In the genomic region with DNA sequence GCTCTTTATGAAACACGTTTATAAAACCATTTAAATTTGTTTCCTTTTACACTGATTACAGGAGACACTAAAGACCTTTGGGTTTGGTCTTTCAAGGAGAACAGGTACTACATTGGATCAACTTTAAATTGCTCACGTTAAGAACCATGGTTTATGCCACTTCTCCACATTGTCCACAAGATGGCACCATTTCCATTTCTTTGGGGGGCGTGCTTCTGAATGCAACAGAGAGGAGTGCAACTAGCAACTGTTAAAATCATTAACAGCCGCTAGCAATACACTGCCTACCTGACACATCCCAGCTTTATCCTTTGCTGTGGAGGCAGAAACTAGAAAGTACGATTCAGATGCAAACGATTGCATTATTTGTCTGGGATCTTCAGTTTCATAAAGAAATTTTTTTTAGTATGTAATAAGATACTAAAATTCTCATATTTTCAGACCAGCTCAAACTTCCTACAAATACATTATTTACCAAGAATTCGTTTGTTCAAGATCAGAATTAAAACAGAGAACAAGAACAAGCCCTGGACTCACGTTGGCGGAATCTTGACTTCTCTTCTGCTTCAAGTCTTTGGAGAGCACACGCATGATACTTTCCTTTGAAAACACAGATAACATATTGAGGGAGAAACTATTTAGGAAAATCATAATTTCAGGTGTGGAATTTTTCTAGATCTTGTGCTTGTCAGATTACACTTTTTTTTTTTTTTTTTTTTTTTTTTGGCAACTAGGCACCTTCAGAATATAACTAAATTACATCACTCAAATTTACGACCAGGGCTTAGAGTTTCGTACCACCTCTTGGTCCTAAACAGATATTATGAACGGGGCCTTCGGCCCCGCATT, we compare ENCODE assay signal across 8 cellular contexts. TPM values are rescaled to one million over a fixed set of nuclear protein-coding genes. Genes with fewer than 3 reads are reported as not detected.
A peak's percentile ranks its signal among the peaks of the same experiment; 100 is the strongest.
DNase-seq lines count a peak whose midpoint lies in the region; ATAC-seq and TF ChIP-seq lines count a peak whose summit lies in the region.

No MANE protein-coding gene starts in this region.

- H3K4me3 ChIP-seq in GM12865 (ENCODE audit: low read depth, low read length) (peak overlapping the region; percentile 53), SJSA1 (peak overlapping the region; percentile 38), trophoblast cell (ENCODE audit: low read depth, low read length) (peak overlapping the region; percentile 71)

- no peaks in the 10 kb centered on the region for H3K27me3 ChIP-seq in SJSA1 (replicated peaks)
- peaks cover 17% of the 10 kb centered on the region for H3K27me3 ChIP-seq in trophoblast cell (ENCODE audit: insufficient read depth, low read length)

- no peak overlapping the region for H4K12ac ChIP-seq in trophoblast cell (ENCODE audit: low read depth, low read length)

- peaks cover 46% of the 10 kb centered on the region for H3K4me1 Mint-ChIP-seq in activated naive CD4-positive, alpha-beta T cell treated with anti-CD3 and anti-CD28 coated beads, Interleukin-2, amount 50 U/mL, for 24 hours

- H2BK120ac ChIP-seq in trophoblast cell (ENCODE audit: insufficient read depth, low read length, poor library complexity), result no peak overlapping the region

- ATAC-seq in HG02623 (IDR thresholded peaks at IDR 0.05; ENCODE audit: unreplicated experiment), result peak; percentile 59

- peak; percentile 85 for DNase-seq in GM12865 (ENCODE audit: low read depth)
- DNase-seq in NAMALWA (ENCODE audit: low spot score), result peak; percentile 87
- peak; percentile 54 to 55 for DNase-seq in SJSA1 (ENCODE audit: low read depth in 1 of 2, low spot score in 2 of 2)
- DNase-seq in glomerular visceral epithelial cell (ENCODE audit: extremely low spot score), result peak; percentile 84
- peak; percentile 52 to 97 for DNase-seq in trophoblast cell
- DNase-seq in mesenteric fat pad (ENCODE audit: low spot score), result no peak

- no CpG with 5 or more reads among the region's 15 CpGs for WGBS in trophoblast cell (ENCODE audit: extremely low coverage, insufficient coverage, insufficient read length)

- H3K27me3 Mint-ChIP-seq in activated naive CD4-positive, alpha-beta T cell treated with anti-CD3 and anti-CD28 coated beads, Interleukin-2, amount 50 U/mL, for 24 hours, result peaks cover 56% of the 10 kb centered on the region

- peak overlapping the region; percentile 92 for H3K4me3 Mint-ChIP-seq in activated naive CD4-positive, alpha-beta T cell treated with anti-CD3 and anti-CD28 coated beads, Interleukin-2, amount 50 U/mL, for 24 hours

- H3K36me3 ChIP-seq in SJSA1 (no peaks in the 10 kb centered on the region), trophoblast cell (ENCODE audit: control insufficient read depth in 1 of 2, insufficient read depth in 2 of 2, low read length in 2 of 2) (no peaks in the 10 kb centered on the region)

- no peak overlapping the region for H3K18ac ChIP-seq in trophoblast cell (ENCODE audit: low read length)

- H3K4ac ChIP-seq in trophoblast cell (ENCODE audit: low read depth, low read length), result no peak overlapping the region

- no peak overlapping the region for H4K91ac ChIP-seq in trophoblast cell (ENCODE audit: low read depth, low read length)

- no peak overlapping the region for H3K9ac ChIP-seq in trophoblast cell (ENCODE audit: low read length)

- no peaks in the 10 kb centered on the region for H3K79me1 ChIP-seq in trophoblast cell (ENCODE audit: low read length)

- no peaks in the 10 kb centered on the region for H3K9me3 Mint-ChIP-seq in activated naive CD4-positive, alpha-beta T cell treated with anti-CD3 and anti-CD28 coated beads, Interleukin-2, amount 50 U/mL, for 24 hours

- peak overlapping the region; percentile 88 for H3K4me2 ChIP-seq in trophoblast cell (ENCODE audit: low read length)

- H3K23ac ChIP-seq in trophoblast cell (ENCODE audit: low read length), result no peak overlapping the region

- no peak overlapping the region for H3K27ac ChIP-seq in SJSA1
- H3K27ac ChIP-seq in trophoblast cell (ENCODE audit: low read depth, low read length), result no peak overlapping the region

- peak; percentile 71 for TF ChIP-seq CTCF in GM12865 (IDR thresholded peaks at IDR 0.05; ENCODE audit: insufficient read depth, low read depth, low read length, missing control alignments)

- H2AFZ ChIP-seq in trophoblast cell (ENCODE audit: insufficient read depth, low read length, poor library complexity), result no peak overlapping the region

- no peaks in the 10 kb centered on the region for H3K9me3 ChIP-seq in SJSA1 (replicated peaks)
- no peaks in the 10 kb centered on the region for H3K9me3 ChIP-seq in trophoblast cell (ENCODE audit: insufficient read depth, low read depth, low read length)

- no peak overlapping the region for H2BK5ac ChIP-seq in trophoblast cell (ENCODE audit: low read depth, low read length, poor library complexity)

- no peak overlapping the region for H4K8ac ChIP-seq in trophoblast cell (ENCODE audit: low read depth, low read length)

- H2AK5ac ChIP-seq in trophoblast cell (ENCODE audit: low read length), result no peak overlapping the region

- H3K4me1 ChIP-seq in SJSA1 (replicated peaks), result peaks cover 25% of the 10 kb centered on the region
- H3K4me1 ChIP-seq in trophoblast cell (ENCODE audit: control insufficient read depth in 1 of 2, insufficient read depth in 2 of 2, low read length in 2 of 2), result peaks cover 0 to 8% of the 10 kb centered on the region in 2 experiments

- H3K27ac Mint-ChIP-seq in activated naive CD4-positive, alpha-beta T cell treated with anti-CD3 and anti-CD28 coated beads, Interleukin-2, amount 50 U/mL, for 24 hours, result peak overlapping the region; percentile 70

- no peaks in the 10 kb centered on the region for H3K36me3 Mint-ChIP-seq in activated naive CD4-positive, alpha-beta T cell treated with anti-CD3 and anti-CD28 coated beads, Interleukin-2, amount 50 U/mL, for 24 hours

- H3K14ac ChIP-seq in trophoblast cell (ENCODE audit: low read length), result no peak overlapping the region

- no peaks in the 10 kb centered on the region for H3K79me2 ChIP-seq in trophoblast cell (ENCODE audit: control insufficient read depth, insufficient read depth, low read length, poor library complexity)

- H2BK12ac ChIP-seq in trophoblast cell (ENCODE audit: low read length), result no peak overlapping the region

RNA-seq across cellular contexts. Expression of a gene that starts 0.7 kb away (rescaled TPM):
- not detected in 2 replicates for total RNA-seq in SJSA1 (2014; rRNA removed; shearing (Covaris generic))
- 0.01 and 0.03 TPM in 2 replicates for polyA plus RNA-seq in trophoblast cell (2013)
- not detected for total RNA-seq in mesenteric fat pad

RNA-seq across cellular contexts. Expression of a gene that starts 12.3 kb away (rescaled TPM):
- 111 and 136 TPM in 2 replicates for total RNA-seq in SJSA1 (2014; rRNA removed; shearing (Covaris generic))
- 78.1 and 79.4 TPM in 2 replicates for polyA plus RNA-seq in trophoblast cell (2013)
- total RNA-seq in mesenteric fat pad, result 20.5 TPM

RNA-seq across cellular contexts. Expression of a gene that starts 54.8 kb away (rescaled TPM):
- total RNA-seq in SJSA1 (2014; rRNA removed; shearing (Covaris generic)), result 0.08 and 3.0 TPM in 2 replicates
- polyA plus RNA-seq in trophoblast cell (2013), result 0.04 TPM in 1 of 2 replicates, not detected in the other
- total RNA-seq in mesenteric fat pad, result not detected
